ENCODE assay signal across 20 cellular contexts in the genomic region with DNA sequence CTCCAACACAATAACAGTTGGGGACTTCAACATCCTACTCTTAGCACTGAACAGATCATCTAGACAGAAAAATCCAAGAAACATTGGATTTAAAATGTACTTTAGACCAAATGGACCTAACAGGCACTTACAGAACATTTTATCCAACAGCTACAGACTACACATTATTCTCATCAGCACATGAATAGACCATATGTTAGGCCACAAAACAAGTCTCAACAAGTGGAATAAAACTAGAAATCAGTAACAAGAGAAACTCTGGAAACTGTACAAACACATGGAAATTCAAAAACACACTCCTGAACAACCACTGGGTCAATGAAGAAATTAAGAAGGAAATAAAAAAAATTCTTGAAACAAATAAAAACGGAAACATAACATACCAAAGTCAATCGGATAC.
"Had no signal": no experiment of that assay in that cellular context is flagged by ENCODE, and none has a peak within 500 bp of the region (broad histone marks: within the 10 kb centered on the region; RNA-seq: fewer than 3 reads in every experiment).

No MANE protein-coding gene starts in this region.

- ATAC-seq: left colon; naive thymus-derived CD8-positive, alpha-beta T cell; psoas muscle; right lobe of liver; stimulated activated memory B cell treated with anti-CD40 and anti-IgM and Interleukin-4, amounts not matched to agents 10 μg/mL and 1 μg/mL and 100 μg/mL, for 72 hours had no signal

- H3K9me3 ChIP-seq: neutrophil, right lobe of liver had no signal

- H3K4me2 ChIP-seq: hepatocyte had no signal

- H3K4me3 Mint-ChIP-seq: naive thymus-derived CD8-positive, alpha-beta T cell; stimulated activated memory B cell treated with anti-CD40 and anti-IgM and Interleukin-4, amounts not matched to agents 10 μg/mL and 1 μg/mL and 100 μg/mL, for 72 hours; stimulated activated naive CD8-positive, alpha-beta T cell treated with anti-CD3 and anti-CD28 coated beads, Interleukin-15, Interleukin-2, amounts not matched to agents 100 ng/mL and 50 ng/mL, for 24 hours had no signal

- H3K27me3 Mint-ChIP-seq: naive thymus-derived CD8-positive, alpha-beta T cell; stimulated activated memory B cell treated with anti-CD40 and anti-IgM and Interleukin-4, amounts not matched to agents 10 μg/mL and 1 μg/mL and 100 μg/mL, for 72 hours; stimulated activated naive CD8-positive, alpha-beta T cell treated with anti-CD3 and anti-CD28 coated beads, Interleukin-15, Interleukin-2, amounts not matched to agents 100 ng/mL and 50 ng/mL, for 24 hours had no signal

- H3K4me1 Mint-ChIP-seq: naive thymus-derived CD8-positive, alpha-beta T cell; stimulated activated memory B cell treated with anti-CD40 and anti-IgM and Interleukin-4, amounts not matched to agents 10 μg/mL and 1 μg/mL and 100 μg/mL, for 72 hours had no signal

- H3K27ac ChIP-seq: hepatocyte, neutrophil, psoas muscle, right lobe of liver, spleen, tibial artery, upper lobe of left lung, uterus had no signal

- H3K4me1 ChIP-seq: psoas muscle, spleen, tibial artery, upper lobe of left lung, uterus had no signal

- H3K36me3 ChIP-seq: neutrophil, uterus had no signal

- H3K27me3 ChIP-seq: hepatocyte, neutrophil, right lobe of liver, spleen, tibial artery, upper lobe of left lung, uterus had no signal

- DNase-seq: effector memory CD4-positive, alpha-beta T cell; erythroblast; foreskin melanocyte; head of caudate nucleus; left colon; naive thymus-derived CD8-positive, alpha-beta T cell; psoas muscle; retina; right lobe of liver; spleen; stimulated activated CD4-positive, alpha-beta T cell treated with anti-CD3 and anti-CD28 coated beads, Interleukin-15, amount 100 ng/mL, for 24 hours; stimulated activated CD4-positive, alpha-beta T cell treated with anti-CD3 and anti-CD28 coated beads, Interleukin-1b, Interleukin-23, amount 100 ng/mL, for 48 hours; stimulated activated CD4-positive, alpha-beta T cell treated with anti-CD3 and anti-CD28 coated beads, Interleukin-4, amount 100 ng/mL, for 24 hours; tibial artery; upper lobe of left lung; uterus had no signal

- H2AFZ ChIP-seq: hepatocyte had no signal

- H3K4me3 ChIP-seq: hepatocyte, psoas muscle, right lobe of liver, spleen, tibial artery, upper lobe of left lung, uterus had no signal

- H3K27ac Mint-ChIP-seq: stimulated activated memory B cell treated with anti-CD40 and anti-IgM and Interleukin-4, amounts not matched to agents 10 μg/mL and 1 μg/mL and 100 μg/mL, for 72 hours; stimulated activated naive CD8-positive, alpha-beta T cell treated with anti-CD3 and anti-CD28 coated beads, Interleukin-15, Interleukin-2, amounts not matched to agents 100 ng/mL and 50 ng/mL, for 24 hours had no signal
